In the genomic region with DNA sequence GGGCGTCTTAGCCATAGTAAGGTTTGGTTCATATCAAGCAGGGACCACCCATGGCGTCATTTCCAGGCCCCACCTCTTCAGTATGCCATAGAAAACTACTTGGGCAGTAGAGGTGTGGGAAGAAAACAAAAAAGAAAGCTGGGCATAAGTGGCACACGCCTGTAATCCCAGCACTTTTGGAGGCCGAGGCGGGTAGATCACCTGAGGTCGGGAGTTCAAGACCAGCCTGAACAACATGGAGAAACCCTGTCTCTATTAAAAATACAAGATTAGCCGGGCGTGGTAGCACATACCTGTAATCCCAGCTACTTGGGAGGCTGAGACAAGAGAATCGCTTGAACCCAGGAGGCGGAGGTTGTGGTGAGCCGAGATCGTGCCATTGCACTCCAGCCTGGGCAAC, we compare ENCODE assay signal across 1 cellular context. TPM values are rescaled to one million over a fixed set of nuclear protein-coding genes. Genes with fewer than 3 reads are reported as not detected.
"Had no signal": no experiment of that assay in that cellular context is flagged by ENCODE, and none has a peak within 500 bp of the region (broad histone marks: within the 10 kb centered on the region; RNA-seq: fewer than 3 reads in every experiment).

No MANE protein-coding gene starts in this region.

RNA-seq across cellular contexts. Expression of a gene that starts 57.1 kb away (rescaled TPM):
- total RNA-seq: G401 had no signal
